Comparison of ENCODE assay signal across 1 cellular context in genomic region chr10:43393186-43393585, GRCh38.
TF ChIP-seq lines count a peak whose summit lies in the region.

No MANE protein-coding gene starts in this region.

TF ChIP-seq in K562, 482 proteins besides CTCF, POLR2A, EP300 and RAD21:
- TF ChIP-seq SUPT5H (IDR thresholded peaks at IDR 0.05): 0 out of 2 replicates have a peak, but pooled peaks have one; percentile 0
